In the genomic region with DNA sequence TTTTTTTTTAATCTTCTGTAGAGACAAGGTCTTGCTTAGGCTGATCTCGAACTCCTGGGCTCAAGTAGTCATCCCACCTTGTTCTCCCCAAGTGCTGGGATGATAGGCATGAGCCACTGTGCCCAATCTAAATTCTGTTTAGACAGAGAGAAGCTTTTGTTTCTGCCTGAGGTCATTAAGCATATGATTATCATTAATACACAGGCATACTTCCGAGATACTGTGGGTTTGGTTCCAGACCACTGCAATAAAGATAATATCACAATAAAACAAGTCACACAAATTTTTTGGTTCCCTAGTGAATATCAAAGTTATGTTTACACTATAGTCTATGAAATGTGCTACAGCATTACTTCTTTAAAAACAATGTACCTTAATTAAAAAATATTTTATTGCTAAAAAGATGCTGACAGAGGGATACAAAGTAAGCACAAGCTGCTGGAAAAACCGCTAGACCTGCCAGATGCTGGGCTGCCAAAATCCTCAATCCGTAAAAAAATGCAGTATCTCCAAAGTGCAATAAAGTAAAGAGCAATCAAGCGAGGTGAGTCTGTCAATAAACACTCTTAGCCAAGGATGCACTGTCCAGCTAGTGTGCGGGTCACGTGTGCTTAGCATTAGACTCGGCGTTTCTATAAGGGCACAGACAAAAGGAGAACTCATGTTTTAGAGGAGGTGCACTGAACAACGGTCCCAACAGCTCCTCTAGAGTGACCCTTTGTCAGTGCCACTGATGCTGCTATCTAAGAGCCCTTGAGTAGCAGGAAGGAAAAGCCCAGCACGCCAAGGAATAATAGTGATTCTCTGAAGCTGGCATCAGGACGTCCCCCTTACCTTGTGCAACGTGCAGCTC, we compare ENCODE assay signal across 18 cellular contexts. TPM values are rescaled to one million over a fixed set of nuclear protein-coding genes. Genes with fewer than 3 reads are reported as not detected.
DNase-seq lines count a peak whose midpoint lies in the region; ATAC-seq and TF ChIP-seq lines count a peak whose summit lies in the region.
"Had no signal": no experiment of that assay in that cellular context is flagged by ENCODE, and none has a peak within 500 bp of the region (broad histone marks: within the 10 kb centered on the region; RNA-seq: fewer than 3 reads in every experiment).

No MANE protein-coding gene starts in this region.

- ATAC-seq in GM18505 (IDR thresholded peaks at IDR 0.05; ENCODE audit: unreplicated experiment) (no peak), sciatic nerve (peak; percentile 17), GM23338 (no peak), GM19324 (IDR thresholded peaks at IDR 0.05; ENCODE audit: low FRiP score, unreplicated experiment) (no peak)
- ATAC-seq: CD8-positive, alpha-beta T cell had no signal

- CTCF ChIA-PET in SK-N-SH (lab: Yijun Ruan, JAX) = interaction anchor here (1.1 kb wide), 1 partner anchor 14 kb away, joined by 3 read pairs; no protein-coding TSS in a partner anchor

- TF ChIP-seq CTCF in SK-N-SH (IDR thresholded peaks at IDR 0.05) (no peak), GM23338 (conservative IDR thresholded peaks at IDR 0.05; ENCODE audit: low read depth in 2 of 2) (no peak), GM20000 (IDR thresholded peaks at IDR 0.05; ENCODE audit: extremely low read depth, missing control alignments) (no peak)

- H3K4me1 ChIP-seq in SK-N-SH (ENCODE audit: control insufficient read depth in 1 of 2, insufficient read depth in 2 of 2, low read depth in 1 of 2, low read length in 1 of 2) (peaks cover 0 to 9% of the 10 kb centered on the region in 2 experiments; a peak in 1 of 4 replicates), GM23338 (ENCODE audit: insufficient read depth) (no peaks in the 10 kb centered on the region)
- H3K4me1 ChIP-seq: BLaER1, Peyer's patch had no signal

- H3K27ac ChIP-seq in SK-N-SH (ENCODE audit: low read depth in 2 of 2, low read length in 1 of 2) (peak overlapping the region in 1 of 2 experiments; percentile 7; a peak in 1 of 4 replicates), GM23338 (ENCODE audit: low read depth) (no peak overlapping the region)
- H3K27ac ChIP-seq: BLaER1, HL-60, Peyer's patch had no signal

- no peaks in the 10 kb centered on the region for H3K9me3 ChIP-seq in SK-N-SH
- H3K9me3 ChIP-seq: Peyer's patch had no signal

- H3K4me3 Mint-ChIP-seq in GM23338 = no peak overlapping the region
- H3K4me3 Mint-ChIP-seq: CD8-positive, alpha-beta T cell had no signal

- H3K79me2 ChIP-seq in SK-N-SH (ENCODE audit: insufficient read depth) (no peaks in the 10 kb centered on the region), GM23338 (replicated peaks; ENCODE audit: insufficient read depth) (no peaks in the 10 kb centered on the region)

- TF ChIP-seq EP300 in SK-N-SH (IDR thresholded peaks at IDR 0.05; ENCODE audit: borderline replicate concordance in 1 of 2, low read depth in 1 of 2, low read length in 1 of 2) = peak in 1 of 2 experiments; percentile 69; a peak in 2 of 4 replicates

- peaks cover 68 to 88% of the 10 kb centered on the region in 2 experiments for H3K36me3 ChIP-seq in SK-N-SH (replicated peaks in 1 of 2; ENCODE audit: control insufficient read depth in 1 of 2, insufficient read depth in 2 of 2, low read length in 1 of 2)
- peaks cover 40% of the 10 kb centered on the region for H3K36me3 ChIP-seq in GM23338 (ENCODE audit: insufficient read depth)

- no peaks in the 10 kb centered on the region for H3K27me3 ChIP-seq in SK-N-SH (ENCODE audit: insufficient read depth)
- no peaks in the 10 kb centered on the region for H3K27me3 ChIP-seq in GM23338 (ENCODE audit: insufficient read depth)
- H3K27me3 ChIP-seq: BLaER1, Peyer's patch had no signal

- intact Hi-C loops in sciatic nerve (cut with DNase I) = no loop called here

- peaks cover 94% of the 10 kb centered on the region for H3K36me3 Mint-ChIP-seq in GM23338 (ENCODE audit: low read depth)

- H3F3A ChIP-seq in SK-N-SH (replicated peaks; ENCODE audit: insufficient read depth) (peaks cover 4% of the 10 kb centered on the region), GM23338 (replicated peaks; ENCODE audit: low read depth) (no peaks in the 10 kb centered on the region)

- H4K20me1 ChIP-seq in SK-N-SH (ENCODE audit: insufficient read depth) (no peaks in the 10 kb centered on the region), GM23338 (replicated peaks; ENCODE audit: insufficient read depth) (peaks cover 19% of the 10 kb centered on the region)

- no peak overlapping the region for H2AFZ ChIP-seq in SK-N-SH (ENCODE audit: low read depth)
- no peak overlapping the region for H2AFZ ChIP-seq in GM23338

- peak; percentile 30 for TF ChIP-seq POLR2A in GM18505 (IDR thresholded peaks at IDR 0.05; ENCODE audit: borderline replicate concordance, extremely low read depth, insufficient read depth, insufficient read length)

- peak; percentile 61 for DNase-seq in SK-N-SH
- peak; percentile 27 for DNase-seq in dermis blood vessel endothelial cell
- DNase-seq in sciatic nerve (ENCODE audit: low spot score) = no peak
- DNase-seq in GM23338 (ENCODE audit: low spot score) = no peak
- DNase-seq in GM20000 (ENCODE audit: low spot score) = no peak
- DNase-seq: CD8-positive, alpha-beta T cell; DND-41; KBM-7; NCI-H1105; NCI-H2029 treated with DMSO at 0.1 percent for 48 hours; NCI-H226; NCI-H510A treated with DMSO at 0.1 percent for 48 hours; NCI-H748 treated with DMSO at 0.1 percent for 48 hours had no signal

- POLR2A ChIA-PET in SK-N-SH (lab: Yijun Ruan, JAX) = interaction anchor here (0.5 kb wide), 1 partner anchor 15 kb away, joined by 3 read pairs; no protein-coding TSS in a partner anchor

- H3K4me2 ChIP-seq in SK-N-SH (no peak overlapping the region), GM23338 (no peak overlapping the region)
- H3K4me2 ChIP-seq: BLaER1 had no signal

- no peaks in the 10 kb centered on the region for H3K4me1 Mint-ChIP-seq in GM23338

- H3K9me2 ChIP-seq in SK-N-SH (no peaks in the 10 kb centered on the region), GM23338 (ENCODE audit: insufficient read depth) (no peaks in the 10 kb centered on the region)

- H3K27me3 Mint-ChIP-seq in GM23338 (ENCODE audit: insufficient read depth, low read depth, poor library complexity) = peaks cover 3% of the 10 kb centered on the region

- no peak overlapping the region for H3K4me3 ChIP-seq in SK-N-SH (ENCODE audit: low read depth in 2 of 2, low read length in 1 of 2)
- H3K4me3 ChIP-seq in GM23338 = no peak overlapping the region
- H3K4me3 ChIP-seq: BLaER1, Peyer's patch had no signal

- H3K27ac Mint-ChIP-seq in GM23338 = no peak overlapping the region
- H3K27ac Mint-ChIP-seq: CD8-positive, alpha-beta T cell had no signal

- H3K9me3 Mint-ChIP-seq in GM23338 = no peaks in the 10 kb centered on the region
- H3K9me3 Mint-ChIP-seq: CD8-positive, alpha-beta T cell had no signal

- no peak for TF ChIP-seq RAD21 in SK-N-SH (IDR thresholded peaks at IDR 0.05; ENCODE audit: low read length)

- 70% methylated on average over 9 of the region's 13 CpGs for WGBS in SK-N-SH (ENCODE audit: low lambda C conversion rate)

- no peak overlapping the region for H3K9ac ChIP-seq in SK-N-SH
- H3K9ac ChIP-seq: BLaER1 had no signal

TF ChIP-seq in SK-N-SH, 30 proteins besides CTCF, POLR2A, EP300 and RAD21:
- TF ChIP-seq FOSL2 (IDR thresholded peaks at IDR 0.05; ENCODE audit: borderline replicate concordance, low read depth) (no peak), CHD2 (IDR thresholded peaks at IDR 0.05; ENCODE audit: low read length, partially characterized antibody) (peak; percentile 34), RCOR1 (IDR thresholded peaks at IDR 0.05; ENCODE audit: low read length) (peak; percentile 74; the same call in 1 of the 2 replicates), GATA2 (CRISPR knock-in tag; IDR thresholded peaks at IDR 0.05) (peak; percentile 63), MXI1 (IDR thresholded peaks at IDR 0.05; ENCODE audit: low read depth, low read length) (peak; percentile 47; the same call in 1 of the 2 replicates), SMC3 (IDR thresholded peaks at IDR 0.05; ENCODE audit: low read depth, low read length) (no peak), POLR2AphosphoS5 (IDR thresholded peaks at IDR 0.05; ENCODE audit: low read depth, low read length) (no peak), GABPA (IDR thresholded peaks at IDR 0.05; ENCODE audit: low read depth) (no peak)

TF ChIP-seq in GM23338, 12 proteins besides CTCF, POLR2A, EP300 and RAD21 (continues in another document):
- TF ChIP-seq ZNF114 (CRISPR knock-in tag; IDR thresholded peaks at IDR 0.05) (no peak), EZH2 (IDR thresholded peaks at IDR 0.05; ENCODE audit: low read depth, unreplicated experiment) (no peak), ZNF331 (CRISPR knock-in tag; IDR thresholded peaks at IDR 0.05; ENCODE audit: low read depth) (no peak), JUNB (IDR thresholded peaks at IDR 0.05; ENCODE audit: unreplicated experiment) (no peak), STAT1 (IDR thresholded peaks at IDR 0.05; ENCODE audit: unreplicated experiment) (no peak)
- TF ChIP-seq, protein P1, sequence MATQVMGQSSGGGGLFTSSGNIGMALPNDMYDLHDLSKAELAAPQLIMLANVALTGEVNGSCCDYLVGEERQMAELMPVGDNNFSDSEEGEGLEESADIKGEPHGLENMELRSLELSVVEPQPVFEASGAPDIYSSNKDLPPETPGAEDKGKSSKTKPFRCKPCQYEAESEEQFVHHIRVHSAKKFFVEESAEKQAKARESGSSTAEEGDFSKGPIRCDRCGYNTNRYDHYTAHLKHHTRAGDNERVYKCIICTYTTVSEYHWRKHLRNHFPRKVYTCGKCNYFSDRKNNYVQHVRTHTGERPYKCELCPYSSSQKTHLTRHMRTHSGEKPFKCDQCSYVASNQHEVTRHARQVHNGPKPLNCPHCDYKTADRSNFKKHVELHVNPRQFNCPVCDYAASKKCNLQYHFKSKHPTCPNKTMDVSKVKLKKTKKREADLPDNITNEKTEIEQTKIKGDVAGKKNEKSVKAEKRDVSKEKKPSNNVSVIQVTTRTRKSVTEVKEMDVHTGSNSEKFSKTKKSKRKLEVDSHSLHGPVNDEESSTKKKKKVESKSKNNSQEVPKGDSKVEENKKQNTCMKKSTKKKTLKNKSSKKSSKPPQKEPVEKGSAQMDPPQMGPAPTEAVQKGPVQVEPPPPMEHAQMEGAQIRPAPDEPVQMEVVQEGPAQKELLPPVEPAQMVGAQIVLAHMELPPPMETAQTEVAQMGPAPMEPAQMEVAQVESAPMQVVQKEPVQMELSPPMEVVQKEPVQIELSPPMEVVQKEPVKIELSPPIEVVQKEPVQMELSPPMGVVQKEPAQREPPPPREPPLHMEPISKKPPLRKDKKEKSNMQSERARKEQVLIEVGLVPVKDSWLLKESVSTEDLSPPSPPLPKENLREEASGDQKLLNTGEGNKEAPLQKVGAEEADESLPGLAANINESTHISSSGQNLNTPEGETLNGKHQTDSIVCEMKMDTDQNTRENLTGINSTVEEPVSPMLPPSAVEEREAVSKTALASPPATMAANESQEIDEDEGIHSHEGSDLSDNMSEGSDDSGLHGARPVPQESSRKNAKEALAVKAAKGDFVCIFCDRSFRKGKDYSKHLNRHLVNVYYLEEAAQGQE (IDR thresholded peaks at IDR 0.05; ENCODE audit: unreplicated experiment) = no peak

RNA-seq across cellular contexts. Expression of gene TXNDC5, which starts 16.1 kb away (rescaled TPM):
- polyA plus RNA-seq in SK-N-SH (2012; rRNA removed) = 187 and 207 TPM in 2 replicates
- 211 and 225 TPM in 2 replicates for polyA plus RNA-seq in SK-N-SH (2012; cell fraction: cytosol; rRNA removed)
- 83.9 and 122 TPM in 2 replicates for polyA plus RNA-seq in SK-N-SH (2012; cell fraction: nucleus; rRNA removed)
- total RNA-seq in dermis blood vessel endothelial cell = 2,879 and 3,040 TPM in 2 replicates
- 62.7 TPM for total RNA-seq in sciatic nerve
- total RNA-seq in GM23338 (2014; rRNA removed; shearing (Covaris generic)) = 197 and 210 TPM in 2 replicates
- 42.9 and 45.4 TPM in 2 replicates for polyA plus RNA-seq in GM23338 (2016; fragmentation: Nextera tagmentation; extraction: Ambion mirVana)

Comparison
In these comparisons a context has a peak if more than half of its experiments do, and no peak if none do; other contexts are left out.
1. DNase-seq: peak in SK-N-SH (single experiment) and dermis blood vessel endothelial cell (single experiment); none in sciatic nerve (single experiment), GM23338 (single experiment) and GM20000 (single experiment).
2. RNA of gene TXNDC5, which starts 16.1 kb away (total RNA-seq): 2,879 to 3,040 TPM in dermis blood vessel endothelial cell; 197 to 210 TPM in GM23338 and 62.7 TPM in sciatic nerve (single experiment); every median in the first group is over 10 times any median in the second.